Comparison of ENCODE assay signal across 8 cellular contexts in genomic region chr5:101721543-101721942, GRCh38.
"Had no signal": no experiment of that assay in that cellular context is flagged by ENCODE, and none has a peak within 500 bp of the region (broad histone marks: within the 10 kb centered on the region; RNA-seq: fewer than 3 reads in every experiment).

No MANE protein-coding gene starts in this region.

- H3K27ac ChIP-seq: HL-60 had no signal

- FAIRE-seq: H1, H54 had no signal

- H3K4me2 ChIP-seq: GM23338 had no signal

- DNase-seq: H9, HCEC 1CT, HFFc6, KG1 had no signal

- H3K4me3 ChIP-seq: GM23338 had no signal

- H2AFZ ChIP-seq: GM23338 had no signal

- ATAC-seq: GM23338 had no signal
